In the genomic region with DNA sequence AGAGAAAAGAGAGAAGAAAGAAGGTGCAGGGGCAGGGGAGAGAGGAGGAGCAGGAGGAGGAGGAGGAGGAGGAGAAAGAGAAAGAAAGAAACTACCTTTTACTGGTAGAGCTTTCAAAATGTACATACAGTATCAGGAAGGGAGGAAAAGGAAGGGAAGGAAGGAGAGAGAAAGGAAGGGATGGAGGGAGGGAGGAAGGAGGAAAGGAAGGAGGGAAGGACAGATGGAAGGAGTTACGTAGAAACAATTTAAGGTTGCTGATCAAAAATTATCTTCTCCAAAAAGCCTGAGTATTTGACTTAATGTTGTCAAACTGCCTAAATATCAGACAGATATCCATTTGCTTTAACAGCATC, we compare ENCODE assay signal across 13 cellular contexts. TPM values are rescaled to one million over a fixed set of nuclear protein-coding genes. Genes with fewer than 3 reads are reported as not detected.
DNase-seq lines count a peak whose midpoint lies in the region; ATAC-seq and TF ChIP-seq lines count a peak whose summit lies in the region.
"Had no signal": no experiment of that assay in that cellular context is flagged by ENCODE, and none has a peak within 500 bp of the region (broad histone marks: within the 10 kb centered on the region; RNA-seq: fewer than 3 reads in every experiment).

No MANE protein-coding gene starts in this region.

- H3K9me1 ChIP-seq in IMR-90 (ENCODE audit: insufficient read depth, low read length), result peaks cover 17% of the 10 kb centered on the region

- no peak overlapping the region for H3K4me3 ChIP-seq in IMR-90 (ENCODE audit: insufficient read depth, low read depth, low read length)
- H3K4me3 ChIP-seq in naive thymus-derived CD4-positive, alpha-beta T cell (ENCODE audit: low read length), result no peak overlapping the region

- peak overlapping the region; percentile 91 for H3K4me2 ChIP-seq in IMR-90 (ENCODE audit: low read depth, low read length)

- H3K18ac ChIP-seq in IMR-90 (ENCODE audit: low read depth, low read length), result peak overlapping the region; percentile 81

- no peak overlapping the region for H3K14ac ChIP-seq in IMR-90 (replicated peaks; ENCODE audit: low read depth, low read length)

- H4K91ac ChIP-seq in IMR-90 (ENCODE audit: insufficient read depth, low read depth, low read length), result peak overlapping the region; percentile 2; the same call in 1 of the 2 replicates

- no peak overlapping the region for H2AFZ ChIP-seq in IMR-90 (replicated peaks; ENCODE audit: low read length, poor library complexity)

- CTCF ChIA-PET in IMR-90 (lab: Yijun Ruan, JAX), result interaction anchor here (0.6 kb wide), 1 partner anchor 193 kb away, joined by 4 read pairs; no protein-coding TSS in a partner anchor
- CTCF ChIA-PET in naive thymus-derived CD4-positive, alpha-beta T cell (lab: Charles Lee), result no interaction called here

- H3K23ac ChIP-seq in IMR-90 (ENCODE audit: low read depth, low read length), result no peak overlapping the region

- H3K4me1 Mint-ChIP-seq in memory B cell, result peaks cover 57% of the 10 kb centered on the region
- H3K4me1 Mint-ChIP-seq in naive thymus-derived CD4-positive, alpha-beta T cell, result peaks cover 0 to 10% (median 0%) of the 10 kb centered on the region in 7 donors
- H3K4me1 Mint-ChIP-seq: CD4-positive, alpha-beta memory T cell had no signal

- POLR2A ChIA-PET in IMR-90 (lab: Charles Lee; ENCODE audit: unreplicated experiment), result no interaction called here
- POLR2A ChIA-PET in naive thymus-derived CD4-positive, alpha-beta T cell (lab: Charles Lee), result no interaction called here

- peak overlapping the region; percentile 55; the same call in 1 of the 2 replicates for H3K27ac ChIP-seq in IMR-90 (ENCODE audit: insufficient read depth, low read length)
- H3K27ac ChIP-seq in naive thymus-derived CD4-positive, alpha-beta T cell (ENCODE audit: low read depth, low read length), result no peak overlapping the region

- peak overlapping the region; percentile 56; the same call in 1 of the 2 replicates for H2BK120ac ChIP-seq in IMR-90 (ENCODE audit: low read depth, low read length)

- H3K4me1 ChIP-seq in IMR-90 (ENCODE audit: control insufficient read depth, insufficient read depth, low read length), result peaks cover 8% of the 10 kb centered on the region
- no peaks in the 10 kb centered on the region for H3K4me1 ChIP-seq in naive thymus-derived CD4-positive, alpha-beta T cell (ENCODE audit: control insufficient read depth in 2 of 2, insufficient read depth in 2 of 2, low read length in 2 of 2)

- TF ChIP-seq POLR2A in GM18505 (IDR thresholded peaks at IDR 0.05; ENCODE audit: borderline replicate concordance, extremely low read depth, insufficient read depth, insufficient read length), result no peak
- no peak for TF ChIP-seq POLR2A in IMR-90 (IDR thresholded peaks at IDR 0.05; ENCODE audit: low read depth, low read length)

- H4K8ac ChIP-seq in IMR-90 (ENCODE audit: low read depth in 2 of 2, low read length in 2 of 2), result 0 out of 4 replicates have a peak overlapping the region, but pooled peaks of 1 of the 2 experiments have one; percentile 43

- peak overlapping the region; percentile 96 for H3K4me3 Mint-ChIP-seq in memory B cell
- no peak overlapping the region for H3K4me3 Mint-ChIP-seq in naive thymus-derived CD4-positive, alpha-beta T cell
- H3K4me3 Mint-ChIP-seq: CD4-positive, alpha-beta memory T cell had no signal

- H3K27me3 Mint-ChIP-seq in memory B cell, result no peaks in the 10 kb centered on the region
- H3K27me3 Mint-ChIP-seq in naive thymus-derived CD4-positive, alpha-beta T cell, result peaks cover 17 to 40% (median 32%) of the 10 kb centered on the region in 5 donors

- no peak for DNase-seq in IMR-90
- DNase-seq in memory B cell (ENCODE audit: low spot score in 2 of 2), result no peak
- no peak for DNase-seq in SKM-1 treated with dmso at 0.1 percent for 144 hours (lab: John Stamatoyannopoulos, UW; ENCODE audit: unreplicated experiment)
- no peak for DNase-seq in activated T-cell treated with anti-CD3 and anti-CD28 coated beads, Interleukin-2, amount 50 U/mL, for 1 hour
- no peak for DNase-seq in naive thymus-derived CD4-positive, alpha-beta T cell
- DNase-seq: activated CD8-positive, alpha-beta memory T cell treated with anti-CD3 and anti-CD28 coated beads, Interleukin-2, amount 50 U/mL, for 48 hours; CD4-positive, alpha-beta memory T cell; NCI-H1436 treated with DMSO at 0.1 percent for 48 hours; SIG-M5; stimulated activated CD4-positive, alpha-beta T cell treated with anti-CD3 and anti-CD28 coated beads, Interleukin-2, amount 100 ng/mL, for 48 hours had no signal

- H3K27me3 ChIP-seq in IMR-90 (ENCODE audit: control insufficient read depth, insufficient read depth, low read length), result no peaks in the 10 kb centered on the region
- no peaks in the 10 kb centered on the region for H3K27me3 ChIP-seq in naive thymus-derived CD4-positive, alpha-beta T cell (ENCODE audit: control insufficient read depth in 2 of 2, insufficient read depth in 2 of 2, low read length in 2 of 2)

- H2AK9ac ChIP-seq in IMR-90 (replicated peaks; ENCODE audit: low read depth, low read length, poor library complexity), result no peak overlapping the region

- 0 out of 2 replicates have a peak overlapping the region, but pooled peaks have one; percentile 28 for H3K4ac ChIP-seq in IMR-90 (ENCODE audit: low read depth, low read length)

- H3K9me3 ChIP-seq in IMR-90 (ENCODE audit: control insufficient read depth, insufficient read depth, low read length), result no peaks in the 10 kb centered on the region
- H3K9me3 ChIP-seq in naive thymus-derived CD4-positive, alpha-beta T cell (ENCODE audit: control insufficient read depth in 2 of 3, low read length in 3 of 3), result no peaks in the 10 kb centered on the region

- no peak overlapping the region for H3K56ac ChIP-seq in IMR-90 (ENCODE audit: extremely low read depth, insufficient read depth, low read length)

- no peaks in the 10 kb centered on the region for H3K36me3 ChIP-seq in IMR-90 (ENCODE audit: control insufficient read depth, insufficient read depth, low read length)
- H3K36me3 ChIP-seq in naive thymus-derived CD4-positive, alpha-beta T cell (ENCODE audit: control insufficient read depth in 2 of 3, insufficient read depth in 3 of 3, low read length in 3 of 3), result no peaks in the 10 kb centered on the region

- H3K79me1 ChIP-seq in IMR-90 (ENCODE audit: low read depth in 1 of 2, low read length in 2 of 2), result peaks cover 25 to 59% of the 10 kb centered on the region in 2 experiments

- H2BK5ac ChIP-seq in IMR-90 (ENCODE audit: low read depth, low read length, poor library complexity, severe bottlenecking), result peak overlapping the region; percentile 15

- H3K9ac ChIP-seq in IMR-90 (ENCODE audit: low read depth, low read length), result no peak overlapping the region

- no TSS peak for BruUV-seq in IMR-90 (replicated peaks; lab: Mats Ljungman, UMichigan)

- H2BK20ac ChIP-seq in IMR-90 (ENCODE audit: low read depth, low read length), result peak overlapping the region; percentile 16; the same call in 1 of the 2 replicates

- no peak for TF ChIP-seq CTCF in IMR-90 (conservative IDR thresholded peaks at IDR 0.05; ENCODE audit: low read depth, low read length)

- H4K20me1 ChIP-seq in IMR-90 (ENCODE audit: insufficient read depth, low read length), result peaks cover 10% of the 10 kb centered on the region; the same call in 1 of the 2 replicates

- peaks cover 2% of the 10 kb centered on the region for H3K9me3 Mint-ChIP-seq in memory B cell
- H3K9me3 Mint-ChIP-seq in naive thymus-derived CD4-positive, alpha-beta T cell, result peaks cover 0 to 5% (median 2%) of the 10 kb centered on the region in 11 donors

- ATAC-seq in GM18505 (IDR thresholded peaks at IDR 0.05; ENCODE audit: unreplicated experiment) (peak; percentile 26), HG02571 (IDR thresholded peaks at IDR 0.05; ENCODE audit: unreplicated experiment) (peak; percentile 30), IMR-90 (ENCODE audit: low read depth) (no peak; the same call in 1 of the 2 replicates), memory B cell (ENCODE audit: low read depth) (peak; percentile 21), GM18519 (IDR thresholded peaks at IDR 0.05; ENCODE audit: low FRiP score, unreplicated experiment) (no peak)
- ATAC-seq in naive thymus-derived CD4-positive, alpha-beta T cell, result no peak

- in situ Hi-C loops in IMR-90 (cut with MboI; ENCODE audit: low sequenced_read_pairs), result no loop called here

- peak overlapping the region; percentile 40; the same call in 1 of the 2 replicates for H2AK5ac ChIP-seq in IMR-90 (ENCODE audit: low read depth, low read length)

- H3K36me3 Mint-ChIP-seq in memory B cell, result peaks cover 18% of the 10 kb centered on the region
- peaks cover 0 to 1% (median 0%) of the 10 kb centered on the region in 5 donors for H3K36me3 Mint-ChIP-seq in naive thymus-derived CD4-positive, alpha-beta T cell
- H3K36me3 Mint-ChIP-seq: CD4-positive, alpha-beta memory T cell had no signal

- H4K5ac ChIP-seq in IMR-90 (ENCODE audit: low read depth, low read length), result peak overlapping the region; percentile 46; the same call in 1 of the 2 replicates

- no CpG with 5 or more reads among the region's 1 CpG for WGBS in IMR-90 (ENCODE audit: extremely low coverage in 2 of 2, insufficient read length in 1 of 2), 2 experiments

- peak overlapping the region; percentile 99 for H3K27ac Mint-ChIP-seq in memory B cell
- H3K27ac Mint-ChIP-seq in naive thymus-derived CD4-positive, alpha-beta T cell, result no peak overlapping the region
- H3K27ac Mint-ChIP-seq: CD4-positive, alpha-beta memory T cell had no signal

- dilution Hi-C loops in IMR-90 (cut with HindIII; ENCODE audit: low sequenced_read_pairs, unreplicated experiment), result no loop called here

- no peak for TF ChIP-seq RAD21 in IMR-90 (IDR thresholded peaks at IDR 0.05; ENCODE audit: low read length)

- intact Hi-C loops in IMR-90 (cut with micrococcal nuclease), result no loop called here
- intact Hi-C loops in naive thymus-derived CD4-positive, alpha-beta T cell (cut with micrococcal nuclease), result no loop called here

- H2BK15ac ChIP-seq in IMR-90 (ENCODE audit: low read depth, low read length), result 0 out of 3 replicates have a peak overlapping the region, but pooled peaks have one; percentile 4

TF ChIP-seq in IMR-90, 13 proteins besides CTCF, POLR2A, EP300 and RAD21:
- TF ChIP-seq RCOR1 (IDR thresholded peaks at IDR 0.05; ENCODE audit: insufficient replicate concordance, low read length), result no peak
- no peak for TF ChIP-seq CHD1 (IDR thresholded peaks at IDR 0.05; ENCODE audit: low read depth, low read length)

RNA-seq across cellular contexts. Expression of a gene that starts 13.4 kb away (rescaled TPM):
- total RNA-seq in IMR-90 (2012; rRNA removed), result 15.2 and 16.9 TPM in 2 replicates
- 10.4 and 11.7 TPM in 2 replicates for polyA plus RNA-seq in IMR-90 (2012; rRNA removed)
- polyA plus RNA-seq in IMR-90 (2012; cell fraction: cytosol; rRNA removed), result 5.9 and 6.3 TPM in 2 replicates
- 5.8 and 7.3 TPM in 2 replicates for polyA plus RNA-seq in IMR-90 (2012; cell fraction: nucleus; rRNA removed; ENCODE audit: low replicate concordance)
- 10 to 100 TPM in 1 of 5 experiments, 1 to 10 TPM in 1, under 1 TPM in 2, not detected in 1; 0.22 to 13.9 (median 1.7) TPM for total RNA-seq in naive thymus-derived CD4-positive, alpha-beta T cell
- polyA plus RNA-seq in naive thymus-derived CD4-positive, alpha-beta T cell, result under 1 TPM in 1 of 2 donors, not detected in 1; 0.13 TPM

Comparison
In these comparisons a context has a peak if more than half of its experiments do, and no peak if none do; other contexts are left out.
1. ATAC-seq: peak in GM18505 (single experiment), HG02571 (single experiment) and memory B cell (single experiment); none in IMR-90 (single experiment), naive thymus-derived CD4-positive, alpha-beta T cell (single experiment) and GM18519 (single experiment).